Comparison of ENCODE assay signal across 2 cellular contexts in the genomic region with DNA sequence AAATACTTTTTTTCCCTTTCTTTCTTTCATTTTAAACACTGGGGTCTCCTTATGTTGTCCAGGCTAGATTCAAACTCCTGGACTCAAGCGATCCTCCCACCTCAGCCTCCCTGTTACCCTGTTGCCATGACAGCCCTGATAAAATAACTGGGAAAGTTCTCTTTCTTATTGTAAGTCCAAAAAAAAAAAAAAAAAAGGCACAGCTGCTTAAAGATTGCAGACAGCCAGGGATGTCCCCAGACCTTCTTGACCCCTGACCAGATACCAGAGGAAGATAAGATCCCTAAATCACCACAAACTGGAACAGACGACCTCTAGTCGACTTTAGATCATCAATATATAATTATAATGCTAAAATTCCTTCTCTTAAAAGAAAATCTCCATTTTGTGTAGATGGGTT.
TF ChIP-seq lines count a peak whose summit lies in the region.

No MANE protein-coding gene starts in this region.

TF ChIP-seq in SK-N-SH, 30 proteins besides CTCF, POLR2A, EP300 and RAD21 (continued from another document):
- TF ChIP-seq, protein P1, sequence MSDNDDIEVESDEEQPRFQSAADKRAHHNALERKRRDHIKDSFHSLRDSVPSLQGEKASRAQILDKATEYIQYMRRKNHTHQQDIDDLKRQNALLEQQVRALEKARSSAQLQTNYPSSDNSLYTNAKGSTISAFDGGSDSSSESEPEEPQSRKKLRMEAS (IDR thresholded peaks at IDR 0.05; ENCODE audit: low read depth): no peak
- TF ChIP-seq YY1 (IDR thresholded peaks at IDR 0.05; ENCODE audit: low read depth) (no peak), GABPA (IDR thresholded peaks at IDR 0.05; ENCODE audit: low read depth) (no peak)
- TF ChIP-seq, protein P2, sequence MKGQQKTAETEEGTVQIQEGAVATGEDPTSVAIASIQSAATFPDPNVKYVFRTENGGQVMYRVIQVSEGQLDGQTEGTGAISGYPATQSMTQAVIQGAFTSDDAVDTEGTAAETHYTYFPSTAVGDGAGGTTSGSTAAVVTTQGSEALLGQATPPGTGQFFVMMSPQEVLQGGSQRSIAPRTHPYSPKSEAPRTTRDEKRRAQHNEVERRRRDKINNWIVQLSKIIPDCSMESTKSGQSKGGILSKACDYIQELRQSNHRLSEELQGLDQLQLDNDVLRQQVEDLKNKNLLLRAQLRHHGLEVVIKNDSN (IDR thresholded peaks at IDR 0.05; ENCODE audit: borderline replicate concordance, low read depth): no peak
TF ChIP-seq in SK-N-SH: peak in this region for 0.

TF ChIP-seq in SK-N-SH treated with all-trans-retinoic acid at 6 μM for 48 hours, 23 proteins besides CTCF, POLR2A, EP300 and RAD21 (continued from another document):
- TF ChIP-seq TSHZ2 (CRISPR knock-in tag; IDR thresholded peaks at IDR 0.05): no peak
